ENCODE assay signal across 1 cellular context in the genomic region with DNA sequence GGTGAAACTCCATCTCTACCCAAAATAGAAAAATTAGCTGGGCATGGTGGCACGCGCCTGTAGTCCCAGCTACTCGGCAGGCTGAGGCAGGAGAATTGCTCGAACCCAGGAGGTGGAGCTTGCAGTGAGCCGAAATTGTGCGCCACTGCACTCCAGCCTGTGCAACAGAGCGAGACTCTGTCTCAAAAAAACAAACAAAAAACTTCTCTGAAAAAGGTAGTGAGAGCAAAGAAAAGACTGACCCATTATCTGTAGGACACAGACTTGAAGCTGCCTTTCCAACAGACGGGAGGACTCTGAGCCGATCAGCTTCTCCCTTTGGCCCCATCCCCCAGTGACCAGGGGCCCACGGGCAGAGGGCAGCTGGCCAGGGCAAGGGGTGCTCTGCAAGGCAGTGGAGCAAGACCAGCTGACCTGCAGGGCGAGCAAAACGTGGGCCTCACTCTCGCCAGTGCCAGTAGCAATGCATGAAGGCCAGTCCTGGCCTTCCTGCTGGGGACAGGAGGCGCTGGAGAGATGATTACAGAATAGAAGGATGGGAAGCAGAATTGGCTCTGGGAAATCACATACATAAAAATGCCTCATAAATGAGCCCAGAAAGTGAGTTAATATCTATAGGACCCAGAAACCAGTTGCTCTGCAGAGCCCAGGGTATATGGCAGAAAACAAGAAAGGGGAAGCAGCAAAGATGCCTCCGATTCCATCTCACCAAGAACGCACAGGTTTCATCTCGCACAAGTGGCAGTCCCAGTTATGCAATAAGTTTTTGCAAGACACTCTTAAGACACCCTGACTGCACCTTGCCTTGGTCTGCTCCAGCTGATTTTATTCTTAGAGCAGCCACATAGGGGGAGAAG.
TF ChIP-seq lines count a peak whose summit lies in the region.

No MANE protein-coding gene starts in this region.

TF ChIP-seq in HepG2, 621 proteins besides CTCF, POLR2A, EP300 and RAD21 (continued from another document and continues in another):
- TF ChIP-seq, protein P1, sequence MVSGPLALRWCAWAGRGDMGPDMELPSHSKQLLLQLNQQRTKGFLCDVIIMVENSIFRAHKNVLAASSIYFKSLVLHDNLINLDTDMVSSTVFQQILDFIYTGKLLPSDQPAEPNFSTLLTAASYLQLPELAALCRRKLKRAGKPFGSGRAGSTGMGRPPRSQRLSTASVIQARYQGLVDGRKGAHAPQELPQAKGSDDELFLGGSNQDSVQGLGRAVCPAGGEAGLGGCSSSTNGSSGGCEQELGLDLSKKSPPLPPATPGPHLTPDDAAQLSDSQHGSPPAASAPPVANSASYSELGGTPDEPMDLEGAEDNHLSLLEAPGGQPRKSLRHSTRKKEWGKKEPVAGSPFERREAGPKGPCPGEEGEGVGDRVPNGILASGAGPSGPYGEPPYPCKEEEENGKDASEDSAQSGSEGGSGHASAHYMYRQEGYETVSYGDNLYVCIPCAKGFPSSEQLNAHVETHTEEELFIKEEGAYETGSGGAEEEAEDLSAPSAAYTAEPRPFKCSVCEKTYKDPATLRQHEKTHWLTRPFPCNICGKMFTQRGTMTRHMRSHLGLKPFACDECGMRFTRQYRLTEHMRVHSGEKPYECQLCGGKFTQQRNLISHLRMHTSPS (CRISPR knock-in tag; IDR thresholded peaks at IDR 0.05; ENCODE audit: low read depth) = peak; percentile 59; the same call in 1 of the 2 replicates
- TF ChIP-seq SIN3B (IDR thresholded peaks at IDR 0.05; ENCODE audit: low read length) = no peak
- TF ChIP-seq HNRNPLL (IDR thresholded peaks at IDR 0.05; ENCODE audit: low read depth, low read length, poor library complexity, severe bottlenecking) = peak; percentile 30
- no peak for TF ChIP-seq IRF2 (CRISPR knock-in tag; IDR thresholded peaks at IDR 0.05)
- TF ChIP-seq, protein P2, sequence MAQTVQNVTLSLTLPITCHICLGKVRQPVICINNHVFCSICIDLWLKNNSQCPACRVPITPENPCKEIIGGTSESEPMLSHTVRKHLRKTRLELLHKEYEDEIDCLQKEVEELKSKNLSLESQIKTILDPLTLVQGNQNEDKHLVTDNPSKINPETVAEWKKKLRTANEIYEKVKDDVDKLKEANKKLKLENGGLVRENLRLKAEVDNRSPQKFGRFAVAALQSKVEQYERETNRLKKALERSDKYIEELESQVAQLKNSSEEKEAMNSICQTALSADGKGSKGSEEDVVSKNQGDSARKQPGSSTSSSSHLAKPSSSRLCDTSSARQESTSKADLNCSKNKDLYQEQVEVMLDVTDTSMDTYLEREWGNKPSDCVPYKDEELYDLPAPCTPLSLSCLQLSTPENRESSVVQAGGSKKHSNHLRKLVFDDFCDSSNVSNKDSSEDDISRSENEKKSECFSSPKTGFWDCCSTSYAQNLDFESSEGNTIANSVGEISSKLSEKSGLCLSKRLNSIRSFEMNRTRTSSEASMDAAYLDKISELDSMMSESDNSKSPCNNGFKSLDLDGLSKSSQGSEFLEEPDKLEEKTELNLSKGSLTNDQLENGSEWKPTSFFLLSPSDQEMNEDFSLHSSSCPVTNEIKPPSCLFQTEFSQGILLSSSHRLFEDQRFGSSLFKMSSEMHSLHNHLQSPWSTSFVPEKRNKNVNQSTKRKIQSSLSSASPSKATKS (CRISPR knock-in tag; IDR thresholded peaks at IDR 0.05) = no peak
- no peak for TF ChIP-seq KDM4B (CRISPR knock-in tag; IDR thresholded peaks at IDR 0.05)
- no peak for TF ChIP-seq ZMYM2 (CRISPR knock-in tag; IDR thresholded peaks at IDR 0.05)
- TF ChIP-seq ZNF768 (CRISPR knock-in tag; IDR thresholded peaks at IDR 0.05) = peak; percentile 21; the same call in 1 of the 2 replicates
- TF ChIP-seq ZNF10 (CRISPR knock-in tag; IDR thresholded peaks at IDR 0.05; ENCODE audit: borderline replicate concordance, low read depth) = no peak
- TF ChIP-seq RARA (CRISPR knock-in tag; IDR thresholded peaks at IDR 0.05) = 0 out of 2 replicates have a peak, but pooled peaks have one; percentile 41
- TF ChIP-seq MIER3 (CRISPR knock-in tag; IDR thresholded peaks at IDR 0.05; ENCODE audit: borderline replicate concordance) = no peak
- TF ChIP-seq PHF21A (CRISPR knock-in tag; IDR thresholded peaks at IDR 0.05) = no peak
- no peak for TF ChIP-seq ZNF468 (CRISPR knock-in tag; IDR thresholded peaks at IDR 0.05)
- no peak for TF ChIP-seq MEF2D (CRISPR knock-in tag; IDR thresholded peaks at IDR 0.05)
- no peak for TF ChIP-seq NAIF1 (CRISPR knock-in tag; IDR thresholded peaks at IDR 0.05; ENCODE audit: borderline replicate concordance)
- TF ChIP-seq HNRNPL (IDR thresholded peaks at IDR 0.05; ENCODE audit: low read depth, low read length) = peak; percentile 98
- no peak for TF ChIP-seq ZNF773 (CRISPR knock-in tag; IDR thresholded peaks at IDR 0.05; ENCODE audit: borderline replicate concordance)
- peak; percentile 68 for TF ChIP-seq ZFX (CRISPR knock-in tag; IDR thresholded peaks at IDR 0.05; ENCODE audit: low read depth)
- TF ChIP-seq, protein P3, sequence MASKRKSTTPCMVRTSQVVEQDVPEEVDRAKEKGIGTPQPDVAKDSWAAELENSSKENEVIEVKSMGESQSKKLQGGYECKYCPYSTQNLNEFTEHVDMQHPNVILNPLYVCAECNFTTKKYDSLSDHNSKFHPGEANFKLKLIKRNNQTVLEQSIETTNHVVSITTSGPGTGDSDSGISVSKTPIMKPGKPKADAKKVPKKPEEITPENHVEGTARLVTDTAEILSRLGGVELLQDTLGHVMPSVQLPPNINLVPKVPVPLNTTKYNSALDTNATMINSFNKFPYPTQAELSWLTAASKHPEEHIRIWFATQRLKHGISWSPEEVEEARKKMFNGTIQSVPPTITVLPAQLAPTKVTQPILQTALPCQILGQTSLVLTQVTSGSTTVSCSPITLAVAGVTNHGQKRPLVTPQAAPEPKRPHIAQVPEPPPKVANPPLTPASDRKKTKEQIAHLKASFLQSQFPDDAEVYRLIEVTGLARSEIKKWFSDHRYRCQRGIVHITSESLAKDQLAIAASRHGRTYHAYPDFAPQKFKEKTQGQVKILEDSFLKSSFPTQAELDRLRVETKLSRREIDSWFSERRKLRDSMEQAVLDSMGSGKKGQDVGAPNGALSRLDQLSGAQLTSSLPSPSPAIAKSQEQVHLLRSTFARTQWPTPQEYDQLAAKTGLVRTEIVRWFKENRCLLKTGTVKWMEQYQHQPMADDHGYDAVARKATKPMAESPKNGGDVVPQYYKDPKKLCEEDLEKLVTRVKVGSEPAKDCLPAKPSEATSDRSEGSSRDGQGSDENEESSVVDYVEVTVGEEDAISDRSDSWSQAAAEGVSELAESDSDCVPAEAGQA (IDR thresholded peaks at IDR 0.05; ENCODE audit: low read depth) = no peak
- TF ChIP-seq, protein P3 (CRISPR knock-in tag; IDR thresholded peaks at IDR 0.05; ENCODE audit: borderline replicate concordance) = no peak
- no peak for TF ChIP-seq AHR (CRISPR knock-in tag; IDR thresholded peaks at IDR 0.05)
- TF ChIP-seq REPIN1 (CRISPR knock-in tag; IDR thresholded peaks at IDR 0.05; ENCODE audit: borderline replicate concordance, low read depth) = 0 out of 2 replicates have a peak, but pooled peaks have one; percentile 35
- TF ChIP-seq, protein P4, sequence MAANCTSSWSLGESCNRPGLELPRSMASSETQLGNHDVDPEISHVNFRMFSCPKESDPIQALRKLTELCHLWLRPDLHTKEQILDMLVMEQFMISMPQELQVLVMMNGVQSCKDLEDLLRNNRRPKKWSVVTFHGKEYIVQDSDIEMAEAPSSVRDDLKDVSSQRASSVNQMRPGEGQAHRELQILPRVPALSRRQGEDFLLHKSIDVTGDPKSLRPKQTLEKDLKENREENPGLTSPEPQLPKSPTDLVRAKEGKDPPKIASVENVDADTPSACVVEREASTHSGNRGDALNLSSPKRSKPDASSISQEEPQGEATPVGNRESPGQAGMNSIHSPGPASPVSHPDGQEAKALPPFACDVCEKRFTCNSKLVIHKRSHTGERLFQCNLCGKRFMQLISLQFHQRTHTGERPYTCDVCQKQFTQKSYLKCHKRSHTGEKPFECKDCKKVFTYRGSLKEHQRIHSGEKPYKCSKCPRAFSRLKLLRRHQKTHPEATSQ (CRISPR knock-in tag; IDR thresholded peaks at IDR 0.05; ENCODE audit: borderline replicate concordance) = no peak
- TF ChIP-seq, protein P5, sequence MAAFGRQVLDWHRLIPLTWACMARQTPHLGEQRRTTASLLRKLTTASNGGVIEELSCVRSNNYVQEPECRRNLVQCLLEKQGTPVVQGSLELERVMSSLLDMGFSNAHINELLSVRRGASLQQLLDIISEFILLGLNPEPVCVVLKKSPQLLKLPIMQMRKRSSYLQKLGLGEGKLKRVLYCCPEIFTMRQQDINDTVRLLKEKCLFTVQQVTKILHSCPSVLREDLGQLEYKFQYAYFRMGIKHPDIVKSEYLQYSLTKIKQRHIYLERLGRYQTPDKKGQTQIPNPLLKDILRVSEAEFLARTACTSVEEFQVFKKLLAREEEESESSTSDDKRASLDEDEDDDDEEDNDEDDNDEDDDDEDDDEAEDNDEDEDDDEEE (CRISPR knock-in tag; IDR thresholded peaks at IDR 0.05) = no peak
- 0 out of 2 replicates have a peak, but pooled peaks have one; percentile 21 for TF ChIP-seq HOXA3 (CRISPR knock-in tag; IDR thresholded peaks at IDR 0.05)
- no peak for TF ChIP-seq ZNF3 (CRISPR knock-in tag; IDR thresholded peaks at IDR 0.05)
- TF ChIP-seq, protein P6, sequence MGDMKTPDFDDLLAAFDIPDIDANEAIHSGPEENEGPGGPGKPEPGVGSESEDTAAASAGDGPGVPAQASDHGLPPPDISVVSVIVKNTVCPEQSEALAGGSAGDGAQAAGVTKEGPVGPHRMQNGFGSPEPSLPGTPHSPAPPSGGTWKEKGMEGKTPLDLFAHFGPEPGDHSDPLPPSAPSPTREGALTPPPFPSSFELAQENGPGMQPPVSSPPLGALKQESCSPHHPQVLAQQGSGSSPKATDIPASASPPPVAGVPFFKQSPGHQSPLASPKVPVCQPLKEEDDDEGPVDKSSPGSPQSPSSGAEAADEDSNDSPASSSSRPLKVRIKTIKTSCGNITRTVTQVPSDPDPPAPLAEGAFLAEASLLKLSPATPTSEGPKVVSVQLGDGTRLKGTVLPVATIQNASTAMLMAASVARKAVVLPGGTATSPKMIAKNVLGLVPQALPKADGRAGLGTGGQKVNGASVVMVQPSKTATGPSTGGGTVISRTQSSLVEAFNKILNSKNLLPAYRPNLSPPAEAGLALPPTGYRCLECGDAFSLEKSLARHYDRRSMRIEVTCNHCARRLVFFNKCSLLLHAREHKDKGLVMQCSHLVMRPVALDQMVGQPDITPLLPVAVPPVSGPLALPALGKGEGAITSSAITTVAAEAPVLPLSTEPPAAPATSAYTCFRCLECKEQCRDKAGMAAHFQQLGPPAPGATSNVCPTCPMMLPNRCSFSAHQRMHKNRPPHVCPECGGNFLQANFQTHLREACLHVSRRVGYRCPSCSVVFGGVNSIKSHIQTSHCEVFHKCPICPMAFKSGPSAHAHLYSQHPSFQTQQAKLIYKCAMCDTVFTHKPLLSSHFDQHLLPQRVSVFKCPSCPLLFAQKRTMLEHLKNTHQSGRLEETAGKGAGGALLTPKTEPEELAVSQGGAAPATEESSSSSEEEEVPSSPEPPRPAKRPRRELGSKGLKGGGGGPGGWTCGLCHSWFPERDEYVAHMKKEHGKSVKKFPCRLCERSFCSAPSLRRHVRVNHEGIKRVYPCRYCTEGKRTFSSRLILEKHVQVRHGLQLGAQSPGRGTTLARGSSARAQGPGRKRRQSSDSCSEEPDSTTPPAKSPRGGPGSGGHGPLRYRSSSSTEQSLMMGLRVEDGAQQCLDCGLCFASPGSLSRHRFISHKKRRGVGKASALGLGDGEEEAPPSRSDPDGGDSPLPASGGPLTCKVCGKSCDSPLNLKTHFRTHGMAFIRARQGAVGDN (CRISPR knock-in tag; IDR thresholded peaks at IDR 0.05) = peak; percentile 75
- no peak for TF ChIP-seq ATAD3A (CRISPR knock-in tag; IDR thresholded peaks at IDR 0.05)
- peak; percentile 13; the same call in 1 of the 2 replicates for TF ChIP-seq BCL6 (CRISPR knock-in tag; IDR thresholded peaks at IDR 0.05)
- TF ChIP-seq ZNF331 (CRISPR knock-in tag; IDR thresholded peaks at IDR 0.05) = no peak
- TF ChIP-seq MATR3 (CRISPR knock-in tag; IDR thresholded peaks at IDR 0.05) = no peak
- TF ChIP-seq ARNT2 (CRISPR knock-in tag; IDR thresholded peaks at IDR 0.05; ENCODE audit: low read depth) = no peak
- TF ChIP-seq ZNF644 (CRISPR knock-in tag; IDR thresholded peaks at IDR 0.05; ENCODE audit: low read depth) = peak; percentile 53; the same call in 1 of the 2 replicates
- TF ChIP-seq ATF7-NPFF (CRISPR knock-in tag; IDR thresholded peaks at IDR 0.05; ENCODE audit: low read depth) = no peak
- TF ChIP-seq, protein P7, sequence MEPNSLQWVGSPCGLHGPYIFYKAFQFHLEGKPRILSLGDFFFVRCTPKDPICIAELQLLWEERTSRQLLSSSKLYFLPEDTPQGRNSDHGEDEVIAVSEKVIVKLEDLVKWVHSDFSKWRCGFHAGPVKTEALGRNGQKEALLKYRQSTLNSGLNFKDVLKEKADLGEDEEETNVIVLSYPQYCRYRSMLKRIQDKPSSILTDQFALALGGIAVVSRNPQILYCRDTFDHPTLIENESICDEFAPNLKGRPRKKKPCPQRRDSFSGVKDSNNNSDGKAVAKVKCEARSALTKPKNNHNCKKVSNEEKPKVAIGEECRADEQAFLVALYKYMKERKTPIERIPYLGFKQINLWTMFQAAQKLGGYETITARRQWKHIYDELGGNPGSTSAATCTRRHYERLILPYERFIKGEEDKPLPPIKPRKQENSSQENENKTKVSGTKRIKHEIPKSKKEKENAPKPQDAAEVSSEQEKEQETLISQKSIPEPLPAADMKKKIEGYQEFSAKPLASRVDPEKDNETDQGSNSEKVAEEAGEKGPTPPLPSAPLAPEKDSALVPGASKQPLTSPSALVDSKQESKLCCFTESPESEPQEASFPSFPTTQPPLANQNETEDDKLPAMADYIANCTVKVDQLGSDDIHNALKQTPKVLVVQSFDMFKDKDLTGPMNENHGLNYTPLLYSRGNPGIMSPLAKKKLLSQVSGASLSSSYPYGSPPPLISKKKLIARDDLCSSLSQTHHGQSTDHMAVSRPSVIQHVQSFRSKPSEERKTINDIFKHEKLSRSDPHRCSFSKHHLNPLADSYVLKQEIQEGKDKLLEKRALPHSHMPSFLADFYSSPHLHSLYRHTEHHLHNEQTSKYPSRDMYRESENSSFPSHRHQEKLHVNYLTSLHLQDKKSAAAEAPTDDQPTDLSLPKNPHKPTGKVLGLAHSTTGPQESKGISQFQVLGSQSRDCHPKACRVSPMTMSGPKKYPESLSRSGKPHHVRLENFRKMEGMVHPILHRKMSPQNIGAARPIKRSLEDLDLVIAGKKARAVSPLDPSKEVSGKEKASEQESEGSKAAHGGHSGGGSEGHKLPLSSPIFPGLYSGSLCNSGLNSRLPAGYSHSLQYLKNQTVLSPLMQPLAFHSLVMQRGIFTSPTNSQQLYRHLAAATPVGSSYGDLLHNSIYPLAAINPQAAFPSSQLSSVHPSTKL (CRISPR knock-in tag; IDR thresholded peaks at IDR 0.05) = no peak
- 0 out of 2 replicates have a peak, but pooled peaks have one; percentile 22 for TF ChIP-seq TARDBP (CRISPR knock-in tag; IDR thresholded peaks at IDR 0.05)
